6 cellular contexts compared by ENCODE assay signal in the genomic region with DNA sequence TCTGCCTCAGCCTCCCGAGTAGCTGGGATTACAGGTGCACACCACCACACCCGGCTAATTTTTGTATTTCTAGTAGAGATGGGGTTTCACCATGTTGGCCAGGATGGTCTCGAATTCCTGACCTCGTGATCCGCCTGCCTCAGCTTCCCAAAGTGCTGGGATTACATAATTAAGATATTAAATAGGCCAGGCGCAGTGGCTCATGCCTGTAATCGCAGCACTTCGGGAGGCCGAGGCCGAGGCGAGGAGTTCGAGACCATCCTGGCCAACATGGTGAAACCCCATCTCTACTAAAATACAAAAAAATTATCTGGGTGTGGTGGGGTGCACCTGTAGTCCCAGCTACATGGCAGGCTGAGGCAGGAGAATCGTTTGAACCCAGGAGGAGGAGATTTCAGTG. TPM values are rescaled to one million over a fixed set of nuclear protein-coding genes. Genes with fewer than 3 reads are reported as not detected.
DNase-seq lines count a peak whose midpoint lies in the region; ATAC-seq and TF ChIP-seq lines count a peak whose summit lies in the region.
"Not testable (repeated sequence)": the region's sequence is repeated elsewhere in the genome, so short reads cannot be mapped to it uniquely, and the experiment has no call there.

No MANE protein-coding gene starts in this region.

- H3K4me3 ChIP-seq in BLaER1; CD4-positive, alpha-beta memory T cell (ENCODE audit: low read length in 2 of 2); OCI-LY1 (ENCODE audit: low read depth, low read length, poor library complexity, severe bottlenecking): not testable (repeated sequence)

- peak overlapping the region; percentile 68; the same call in 1 of the 2 replicates for H3K27ac ChIP-seq in BLaER1
- H3K27ac ChIP-seq in CD4-positive, alpha-beta memory T cell (ENCODE audit: low read depth, low read length): not testable (repeated sequence)
- peak overlapping the region; percentile 75 for H3K27ac ChIP-seq in OCI-LY1 (ENCODE audit: low read depth, low read length, poor library complexity, severe bottlenecking)

- H3K27me3 Mint-ChIP-seq in CD4-positive, alpha-beta memory T cell; naive B cell; osteocyte (ENCODE audit: unreplicated experiment): not testable (repeated sequence)

- not testable (repeated sequence) for H3F3A ChIP-seq in OCI-LY1 (ENCODE audit: insufficient read depth, low read length)

- not testable (repeated sequence) for H3K79me2 ChIP-seq in OCI-LY1 (ENCODE audit: insufficient read depth, low read length)

- H3K9me2 ChIP-seq in OCI-LY1 (ENCODE audit: low read depth, low read length): not testable (repeated sequence)

- intact Hi-C loops in CD4-positive, alpha-beta memory T cell (cut with micrococcal nuclease): not testable (repeated sequence)

- peak overlapping the region in 4 of 7 donors; percentile 31 to 94 (median 78) for H3K27ac Mint-ChIP-seq in CD4-positive, alpha-beta memory T cell
- peak overlapping the region in 5 of 6 donors; percentile 65 to 94 (median 84) for H3K27ac Mint-ChIP-seq in naive B cell
- H3K27ac Mint-ChIP-seq in osteocyte (ENCODE audit: unreplicated experiment): not testable (repeated sequence)

- peaks cover 46 to 66% of the 10 kb centered on the region in 2 donors for H3K36me3 Mint-ChIP-seq in CD4-positive, alpha-beta memory T cell
- H3K36me3 Mint-ChIP-seq in naive B cell (peaks cover 0 to 13% of the 10 kb centered on the region in 2 donors), osteocyte (ENCODE audit: unreplicated experiment) (peaks cover 13% of the 10 kb centered on the region)

- H2AFZ ChIP-seq in OCI-LY1 (ENCODE audit: low read length): not testable (repeated sequence)

- H4K20me1 ChIP-seq in BLaER1; OCI-LY1 (ENCODE audit: insufficient read depth, low read length): not testable (repeated sequence)

- peaks cover 15% of the 10 kb centered on the region for H3K36me3 ChIP-seq in BLaER1
- peaks cover 26% of the 10 kb centered on the region for H3K36me3 ChIP-seq in CD4-positive, alpha-beta memory T cell (ENCODE audit: insufficient read depth, low read length)
- peaks cover 52% of the 10 kb centered on the region for H3K36me3 ChIP-seq in OCI-LY1 (ENCODE audit: insufficient read depth, low read length)

- H3K4me1 Mint-ChIP-seq in CD4-positive, alpha-beta memory T cell: peaks cover 55 to 90% (median 76%) of the 10 kb centered on the region in 4 donors
- H3K4me1 Mint-ChIP-seq in naive B cell (peaks cover 54 to 87% (median 85%) of the 10 kb centered on the region in 3 donors), osteocyte (ENCODE audit: unreplicated experiment) (peaks cover 16% of the 10 kb centered on the region)

- not testable (repeated sequence) for TF ChIP-seq CTCF in OCI-LY1 (IDR thresholded peaks at IDR 0.05; ENCODE audit: low read length); osteocyte (IDR thresholded peaks at IDR 0.05)

- CTCF ChIA-PET in CD4-positive, alpha-beta memory T cell (lab: Charles Lee; ENCODE audit: partially characterized antibody): interaction anchor here (1.3 to 8.8 kb wide), 5 partner anchors 8 to 53 kb away, joined by 3 to 100 read pairs (median 15); no protein-coding TSS in a partner anchor

- not testable (repeated sequence) for H3K27me3 ChIP-seq in BLaER1; CD4-positive, alpha-beta memory T cell (ENCODE audit: insufficient read depth, low read length); OCI-LY1 (ENCODE audit: insufficient read depth, low read length)

- H3K4me2 ChIP-seq in BLaER1: peak overlapping the region; percentile 76
- H3K4me2 ChIP-seq in OCI-LY1 (ENCODE audit: low read length): not testable (repeated sequence)

- not testable (repeated sequence) for H3K9ac ChIP-seq in BLaER1; OCI-LY1 (ENCODE audit: low read length)

- not testable (repeated sequence) for H3K9me3 Mint-ChIP-seq in CD4-positive, alpha-beta memory T cell; naive B cell; osteocyte (ENCODE audit: unreplicated experiment)

- not testable (repeated sequence) for H3K4me3 Mint-ChIP-seq in CD4-positive, alpha-beta memory T cell; osteocyte (ENCODE audit: unreplicated experiment)
- peak overlapping the region in 2 of 8 donors; percentile 30 to 35 for H3K4me3 Mint-ChIP-seq in naive B cell

- not testable (repeated sequence) for H3K9me3 ChIP-seq in BLaER1; CD4-positive, alpha-beta memory T cell (ENCODE audit: control insufficient read depth in 1 of 2, low read length in 2 of 2); OCI-LY1 (ENCODE audit: low read length)

- ATAC-seq in naive B cell (ENCODE audit: low read depth in 2 of 2): not testable (repeated sequence)

- POLR2A ChIA-PET in CD4-positive, alpha-beta memory T cell (lab: Charles Lee; ENCODE audit: partially characterized antibody): interaction anchor here (0.6 to 6.0 kb wide), 4 partner anchors 12 to 41 kb away, joined by 3 to 43 read pairs (median 4); a partner anchor contains a TSS

- H3K4me1 ChIP-seq in BLaER1 (peaks cover 89% of the 10 kb centered on the region), OCI-LY1 (ENCODE audit: insufficient read depth, low read length, severe bottlenecking) (peaks cover 72% of the 10 kb centered on the region)
- peaks cover 85% of the 10 kb centered on the region for H3K4me1 ChIP-seq in CD4-positive, alpha-beta memory T cell (ENCODE audit: insufficient read depth, low read length)

- not testable (repeated sequence) for DNase-seq in CD4-positive, alpha-beta memory T cell; naive B cell
- peak; percentile 42 for DNase-seq in activated CD8-positive, alpha-beta memory T cell treated with anti-CD3 and anti-CD28 coated beads for 24 hours
- DNase-seq in osteocyte (ENCODE audit: extremely low spot score, unreplicated experiment): peak; percentile 56

RNA-seq across cellular contexts. Expression of a gene that starts 40.8 kb away (rescaled TPM):
- 100 to 1,000 TPM; 151 to 155 TPM for total RNA-seq in CD4-positive, alpha-beta memory T cell
- polyA plus RNA-seq in CD4-positive, alpha-beta memory T cell: 10 to 100 TPM in 1 of 2 donors, 1 to 10 TPM in 1; 9.6 to 43.9 TPM
- polyA plus RNA-seq in naive B cell (ENCODE audit: low read depth in 6 of 6): 10 to 100 TPM in 5 of 6 donors, under 1 TPM in 1; 0.56 to 25.1 (median 20.4) TPM
- total RNA-seq in osteocyte: 24.9 and 26.1 TPM in 2 replicates
